20 cellular contexts compared by ENCODE assay signal in the genomic region with DNA sequence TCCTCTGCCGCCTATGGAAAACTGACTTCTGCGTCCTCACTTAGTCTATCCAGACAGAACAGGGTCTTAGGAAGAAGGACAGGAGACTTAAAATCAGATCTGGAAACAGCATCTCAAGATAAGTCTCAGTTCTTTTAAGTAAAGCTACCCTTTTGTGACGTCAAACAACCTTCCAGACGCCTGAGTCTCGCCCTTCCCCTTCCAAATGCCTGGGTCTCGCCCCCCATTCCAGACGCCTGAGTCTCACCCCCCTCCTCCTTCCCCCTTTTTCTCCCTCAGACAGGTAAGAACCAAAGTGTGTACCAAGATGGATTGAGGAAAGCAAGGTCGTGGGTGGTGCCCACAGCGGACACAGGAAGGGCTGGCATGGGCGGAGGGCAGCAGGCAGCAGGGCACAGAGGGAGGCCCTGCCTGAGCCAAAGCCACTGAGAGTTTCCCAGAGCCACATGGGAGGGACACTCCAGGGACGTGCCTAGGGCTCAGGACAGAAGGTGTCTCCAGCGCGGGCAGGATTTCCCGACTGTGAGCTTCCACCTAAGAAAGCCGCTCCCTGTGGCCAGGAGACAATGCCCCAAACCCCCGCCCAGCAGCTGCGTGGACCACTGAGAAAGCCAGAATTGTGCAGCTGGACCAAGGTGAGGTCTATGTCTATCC. TPM values are rescaled to one million over a fixed set of nuclear protein-coding genes. Genes with fewer than 3 reads are reported as not detected.
DNase-seq lines count a peak whose midpoint lies in the region.
"Had no signal": no experiment of that assay in that cellular context is flagged by ENCODE, and none has a peak within 500 bp of the region (broad histone marks: within the 10 kb centered on the region; RNA-seq: fewer than 3 reads in every experiment).

No MANE protein-coding gene starts in this region.

- POLR2A ChIA-PET in activated CD4-positive, alpha-beta memory T cell treated with anti-CD3 and anti-CD28 coated beads for 36 hours (lab: Charles Lee): no interaction called here
- POLR2A ChIA-PET in activated CD4-positive, alpha-beta memory T cell treated with anti-CD3 and anti-CD28 coated beads, Interleukin-2, amount 10 ng/mL, durations not matched to agents 7 days and 5 days (lab: Charles Lee): no interaction called here
- POLR2A ChIA-PET in CD4-positive, alpha-beta memory T cell (lab: Charles Lee; ENCODE audit: partially characterized antibody): no interaction called here

- intact Hi-C loops in activated CD4-positive, alpha-beta memory T cell treated with anti-CD3 and anti-CD28 coated beads for 36 hours (cut with micrococcal nuclease): no loop called here
- intact Hi-C loops in CD4-positive, alpha-beta memory T cell (cut with micrococcal nuclease): no loop called here

- peaks cover 5% of the 10 kb centered on the region for H3K36me3 Mint-ChIP-seq in activated CD4-positive, alpha-beta memory T cell treated with anti-CD3 and anti-CD28 coated beads for 36 hours
- no peaks in the 10 kb centered on the region for H3K36me3 Mint-ChIP-seq in activated CD4-positive, alpha-beta memory T cell treated with anti-CD3 and anti-CD28 coated beads, Interleukin-2, amount 10 ng/mL, durations not matched to agents 7 days and 5 days (ENCODE audit: low read depth)
- peaks cover 12 to 20% of the 10 kb centered on the region in 2 donors for H3K36me3 Mint-ChIP-seq in CD4-positive, alpha-beta memory T cell

- H3K27me3 Mint-ChIP-seq in activated CD4-positive, alpha-beta memory T cell treated with anti-CD3 and anti-CD28 coated beads for 36 hours: no peaks in the 10 kb centered on the region
- H3K27me3 Mint-ChIP-seq in activated CD4-positive, alpha-beta memory T cell treated with anti-CD3 and anti-CD28 coated beads, Interleukin-2, amount 10 ng/mL, durations not matched to agents 7 days and 5 days: no peaks in the 10 kb centered on the region
- H3K27me3 Mint-ChIP-seq in CD4-positive, alpha-beta memory T cell: no peaks in the 10 kb centered on the region
- H3K27me3 Mint-ChIP-seq: activated CD4-positive, alpha-beta T cell treated with anti-CD3 and anti-CD28 coated beads, Interleukin-2, amount 10 ng/mL, durations not matched to agents 7 days and 5 days; stimulated activated naive CD8-positive, alpha-beta T cell treated with anti-CD3 and anti-CD28 coated beads, Interleukin-15, amount 100 ng/mL, for 72 hours had no signal

- H3K4me3 Mint-ChIP-seq in activated CD4-positive, alpha-beta memory T cell treated with anti-CD3 and anti-CD28 coated beads for 36 hours: no peak overlapping the region
- H3K4me3 Mint-ChIP-seq in activated CD4-positive, alpha-beta memory T cell treated with anti-CD3 and anti-CD28 coated beads, Interleukin-2, amount 10 ng/mL, durations not matched to agents 7 days and 5 days: no peak overlapping the region
- H3K4me3 Mint-ChIP-seq in CD4-positive, alpha-beta memory T cell: no peak overlapping the region
- H3K4me3 Mint-ChIP-seq: activated CD4-positive, alpha-beta T cell treated with anti-CD3 and anti-CD28 coated beads, Interleukin-2, amount 10 ng/mL, durations not matched to agents 7 days and 5 days; stimulated activated naive CD8-positive, alpha-beta T cell treated with anti-CD3 and anti-CD28 coated beads, Interleukin-15, amount 100 ng/mL, for 72 hours had no signal

- no peak overlapping the region for H3K4me3 ChIP-seq in CD4-positive, alpha-beta memory T cell (ENCODE audit: low read length in 2 of 2)
- H3K4me3 ChIP-seq: thyroid gland had no signal

- peak; percentile 5 for DNase-seq in activated CD4-positive, alpha-beta memory T cell treated with anti-CD3 and anti-CD28 coated beads for 36 hours
- no peak for DNase-seq in activated CD4-positive, alpha-beta memory T cell treated with anti-CD3 and anti-CD28 coated beads, Interleukin-2, amount 10 ng/mL, durations not matched to agents 7 days and 5 days
- peak; percentile 1 for DNase-seq in stimulated activated CD4-positive, alpha-beta T cell treated with anti-CD3 and anti-CD28 coated beads, Interleukin-4, amount 100 ng/mL, for 24 hours
- no peak for DNase-seq in stimulated activated CD4-positive, alpha-beta T cell treated with anti-CD3 and anti-CD28 coated beads, Interleukin-12 subunit alpha, Interleukin-12 subunit beta, amount 100 ng/mL, for 4 hours
- peak; percentile 55 for DNase-seq in mesenteric fat pad (ENCODE audit: low spot score)
- DNase-seq in NCI-H524 treated with DMSO at 0.1 percent for 48 hours (lab: John Stamatoyannopoulos, UW): no peak
- no peak for DNase-seq in CD4-positive, alpha-beta memory T cell
- no peak for DNase-seq in OCI-M1 (lab: John Stamatoyannopoulos, UW)
- DNase-seq: activated CD4-positive, alpha-beta T cell treated with anti-CD3 and anti-CD28 coated beads, Interleukin-2, amount 10 ng/mL, durations not matched to agents 7 days and 5 days; AML-193; effector CD4-positive, alpha-beta T cell; kidney glomerular epithelial cell; mesendoderm; NCI-H1694; NCI-H2171; NCI-H510A treated with DMSO at 0.1 percent for 48 hours; SHP77; stimulated activated naive CD8-positive, alpha-beta T cell treated with anti-CD3 and anti-CD28 coated beads, Interleukin-15, amount 100 ng/mL, for 72 hours; thyroid gland had no signal

- CTCF ChIA-PET in activated CD4-positive, alpha-beta memory T cell treated with anti-CD3 and anti-CD28 coated beads for 36 hours (lab: Charles Lee): interaction anchor here (1.0 kb wide), 1 partner anchor 60 kb away, joined by 3 read pairs; no protein-coding TSS in a partner anchor
- CTCF ChIA-PET in activated CD4-positive, alpha-beta memory T cell treated with anti-CD3 and anti-CD28 coated beads, Interleukin-2, amount 10 ng/mL, durations not matched to agents 7 days and 5 days (lab: Charles Lee): no interaction called here
- CTCF ChIA-PET in CD4-positive, alpha-beta memory T cell (lab: Charles Lee; ENCODE audit: partially characterized antibody): no interaction called here

- H3K27ac ChIP-seq in CD4-positive, alpha-beta memory T cell (ENCODE audit: low read depth, low read length): no peak overlapping the region
- H3K27ac ChIP-seq: epithelial cell of prostate, thyroid gland had no signal

- no peak overlapping the region for H3K27ac Mint-ChIP-seq in activated CD4-positive, alpha-beta memory T cell treated with anti-CD3 and anti-CD28 coated beads for 36 hours
- no peak overlapping the region for H3K27ac Mint-ChIP-seq in activated CD4-positive, alpha-beta memory T cell treated with anti-CD3 and anti-CD28 coated beads, Interleukin-2, amount 10 ng/mL, durations not matched to agents 7 days and 5 days
- no peak overlapping the region for H3K27ac Mint-ChIP-seq in CD4-positive, alpha-beta memory T cell
- H3K27ac Mint-ChIP-seq: activated CD4-positive, alpha-beta T cell treated with anti-CD3 and anti-CD28 coated beads, Interleukin-2, amount 10 ng/mL, durations not matched to agents 7 days and 5 days; stimulated activated naive CD8-positive, alpha-beta T cell treated with anti-CD3 and anti-CD28 coated beads, Interleukin-15, amount 100 ng/mL, for 72 hours had no signal

- H3K4me1 ChIP-seq in CD4-positive, alpha-beta memory T cell (ENCODE audit: insufficient read depth, low read length): no peaks in the 10 kb centered on the region
- H3K4me1 ChIP-seq: thyroid gland had no signal

- H3K36me3 ChIP-seq in CD4-positive, alpha-beta memory T cell (ENCODE audit: insufficient read depth, low read length): no peaks in the 10 kb centered on the region
- H3K36me3 ChIP-seq: thyroid gland had no signal

- no peaks in the 10 kb centered on the region for H3K4me1 Mint-ChIP-seq in activated CD4-positive, alpha-beta memory T cell treated with anti-CD3 and anti-CD28 coated beads for 36 hours (ENCODE audit: low read depth)
- no peaks in the 10 kb centered on the region for H3K4me1 Mint-ChIP-seq in activated CD4-positive, alpha-beta memory T cell treated with anti-CD3 and anti-CD28 coated beads, Interleukin-2, amount 10 ng/mL, durations not matched to agents 7 days and 5 days
- H3K4me1 Mint-ChIP-seq in CD4-positive, alpha-beta memory T cell: peaks cover 0 to 5% (median 2%) of the 10 kb centered on the region in 4 donors
- H3K4me1 Mint-ChIP-seq: activated CD4-positive, alpha-beta T cell treated with anti-CD3 and anti-CD28 coated beads, Interleukin-2, amount 10 ng/mL, durations not matched to agents 7 days and 5 days; stimulated activated naive CD8-positive, alpha-beta T cell treated with anti-CD3 and anti-CD28 coated beads, Interleukin-15, amount 100 ng/mL, for 72 hours had no signal

- H3K9me3 Mint-ChIP-seq in activated CD4-positive, alpha-beta memory T cell treated with anti-CD3 and anti-CD28 coated beads for 36 hours: no peaks in the 10 kb centered on the region
- H3K9me3 Mint-ChIP-seq in activated CD4-positive, alpha-beta memory T cell treated with anti-CD3 and anti-CD28 coated beads, Interleukin-2, amount 10 ng/mL, durations not matched to agents 7 days and 5 days: no peaks in the 10 kb centered on the region
- H3K9me3 Mint-ChIP-seq in CD4-positive, alpha-beta memory T cell: no peaks in the 10 kb centered on the region
- H3K9me3 Mint-ChIP-seq: activated CD4-positive, alpha-beta T cell treated with anti-CD3 and anti-CD28 coated beads, Interleukin-2, amount 10 ng/mL, durations not matched to agents 7 days and 5 days; stimulated activated naive CD8-positive, alpha-beta T cell treated with anti-CD3 and anti-CD28 coated beads, Interleukin-15, amount 100 ng/mL, for 72 hours had no signal

- H3K9me3 ChIP-seq in CD4-positive, alpha-beta memory T cell (ENCODE audit: control insufficient read depth in 1 of 2, low read length in 2 of 2): no peaks in the 10 kb centered on the region
- H3K9me3 ChIP-seq: thyroid gland had no signal

- H3K27me3 ChIP-seq in CD4-positive, alpha-beta memory T cell (ENCODE audit: insufficient read depth, low read length): no peaks in the 10 kb centered on the region
- H3K27me3 ChIP-seq: thyroid gland had no signal

RNA-seq across cellular contexts. Expression of a gene that starts 51.3 kb away (rescaled TPM):
- 10 to 100 TPM; 18.4 to 19.1 TPM for total RNA-seq in activated CD4-positive, alpha-beta memory T cell treated with anti-CD3 and anti-CD28 coated beads for 36 hours
- 10 to 100 TPM; 28.2 to 31.5 TPM for total RNA-seq in activated CD4-positive, alpha-beta memory T cell treated with anti-CD3 and anti-CD28 coated beads, Interleukin-2, amount 10 ng/mL, durations not matched to agents 7 days and 5 days
- 11.4 TPM for total RNA-seq in mesenteric fat pad
- 10 to 100 TPM; 71.4 to 84.8 TPM for total RNA-seq in CD4-positive, alpha-beta memory T cell
- polyA plus RNA-seq in CD4-positive, alpha-beta memory T cell: 10 to 100 TPM in 1 of 2 donors, 1 to 10 TPM in 1; 9.4 to 15.2 TPM

RNA-seq across cellular contexts. Expression of a gene that starts 53.6 kb away (rescaled TPM):
- 1 to 10 TPM; 4.1 to 4.2 TPM for total RNA-seq in activated CD4-positive, alpha-beta memory T cell treated with anti-CD3 and anti-CD28 coated beads for 36 hours
- 1 to 10 TPM; 7.9 to 9.3 TPM for total RNA-seq in activated CD4-positive, alpha-beta memory T cell treated with anti-CD3 and anti-CD28 coated beads, Interleukin-2, amount 10 ng/mL, durations not matched to agents 7 days and 5 days
- 3.8 TPM for total RNA-seq in mesenteric fat pad
- total RNA-seq in CD4-positive, alpha-beta memory T cell: 10 to 100 TPM; 16.3 to 19.4 TPM
- polyA plus RNA-seq in CD4-positive, alpha-beta memory T cell: 10 to 100 TPM; 18.2 to 18.5 TPM

Comparison
In these comparisons a context has a peak if more than half of its experiments do, and no peak if none do; other contexts are left out.
1. DNase-seq: peak in activated CD4-positive, alpha-beta memory T cell treated with anti-CD3 and anti-CD28 coated beads for 36 hours (single experiment), stimulated activated CD4-positive, alpha-beta T cell treated with anti-CD3 and anti-CD28 coated beads, Interleukin-4, amount 100 ng/mL, for 24 hours (single experiment) and mesenteric fat pad (single experiment); none in activated CD4-positive, alpha-beta memory T cell treated with anti-CD3 and anti-CD28 coated beads, Interleukin-2, amount 10 ng/mL, durations not matched to agents 7 days and 5 days (single experiment), stimulated activated CD4-positive, alpha-beta T cell treated with anti-CD3 and anti-CD28 coated beads, Interleukin-12 subunit alpha, Interleukin-12 subunit beta, amount 100 ng/mL, for 4 hours (single experiment), NCI-H524 treated with DMSO at 0.1 percent for 48 hours (single experiment), CD4-positive, alpha-beta memory T cell (0 of 5) and OCI-M1 (single experiment).